In the genomic region with DNA sequence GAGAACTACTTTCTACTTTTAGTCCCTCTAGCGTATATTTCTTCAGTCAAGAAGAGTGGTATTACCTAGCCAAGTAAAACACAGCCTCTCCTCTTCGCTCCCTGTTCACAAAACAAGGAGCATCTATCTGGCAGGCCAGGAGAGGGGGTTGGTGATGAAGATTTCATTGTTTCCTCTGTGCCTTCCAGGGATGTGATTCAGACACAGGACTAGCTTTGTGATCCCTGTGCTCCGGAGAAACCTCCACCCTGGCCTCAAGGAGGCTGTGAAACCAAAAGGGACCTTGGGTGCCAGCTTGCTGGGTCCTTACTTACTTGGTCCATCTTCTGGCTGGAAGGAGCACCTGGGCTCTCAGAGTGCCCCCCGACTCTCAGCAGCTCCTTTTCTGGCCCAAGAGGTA, we compare ENCODE assay signal across 9 cellular contexts. TPM values are rescaled to one million over a fixed set of nuclear protein-coding genes. Genes with fewer than 3 reads are reported as not detected.
DNase-seq lines count a peak whose midpoint lies in the region; ATAC-seq and TF ChIP-seq lines count a peak whose summit lies in the region.
"Had no signal": no experiment of that assay in that cellular context is flagged by ENCODE, and none has a peak within 500 bp of the region (broad histone marks: within the 10 kb centered on the region; RNA-seq: fewer than 3 reads in every experiment).

No MANE protein-coding gene starts in this region.

- CTCF ChIA-PET in activated CD4-positive, alpha-beta memory T cell treated with anti-CD3 and anti-CD28 coated beads for 36 hours (lab: Charles Lee) = interaction anchor here (0.9 to 1.6 kb wide), 5 partner anchors 9 to 208 kb away, joined by 4 to 8 read pairs (median 5); partner anchors contain the start of gene HS1BP3
- CTCF ChIA-PET in activated CD4-positive, alpha-beta T cell treated with anti-CD3 and anti-CD28 coated beads for 36 hours (lab: Charles Lee) = interaction anchor here (0.6 to 2.2 kb wide), 2 partner anchors 105 to 198 kb away, joined by 3 to 5 read pairs; partner anchors contain the start of gene HS1BP3

- H3K4me3 ChIP-seq in gastroesophageal sphincter = no peak overlapping the region
- H3K4me3 ChIP-seq in prostate gland = no peak overlapping the region

- H3K9me3 ChIP-seq in gastroesophageal sphincter = no peaks in the 10 kb centered on the region
- no peaks in the 10 kb centered on the region for H3K9me3 ChIP-seq in prostate gland

- peaks cover 19% of the 10 kb centered on the region for H3K27me3 Mint-ChIP-seq in activated CD4-positive, alpha-beta memory T cell treated with anti-CD3 and anti-CD28 coated beads for 36 hours
- H3K27me3 Mint-ChIP-seq in activated CD4-positive, alpha-beta T cell treated with anti-CD3 and anti-CD28 coated beads for 36 hours = peaks cover 31% of the 10 kb centered on the region
- no peaks in the 10 kb centered on the region for H3K27me3 Mint-ChIP-seq in mesothelial cell of epicardium (ENCODE audit: low read depth)

- intact Hi-C loops in activated CD4-positive, alpha-beta memory T cell treated with anti-CD3 and anti-CD28 coated beads for 36 hours (cut with micrococcal nuclease) = no loop called here
- intact Hi-C loops in prostate gland (cut with DNase I) = no loop called here
- intact Hi-C loops in activated CD4-positive, alpha-beta T cell treated with anti-CD3 and anti-CD28 coated beads for 36 hours (cut with DNase I, micrococcal nuclease) = no loop called here

- POLR2A ChIA-PET in activated CD4-positive, alpha-beta memory T cell treated with anti-CD3 and anti-CD28 coated beads for 36 hours (lab: Charles Lee) = no interaction called here
- POLR2A ChIA-PET in activated CD4-positive, alpha-beta T cell treated with anti-CD3 and anti-CD28 coated beads for 36 hours (lab: Charles Lee) = no interaction called here

- peak overlapping the region; percentile 83 to 100 (median 99) for H3K27ac ChIP-seq in gastroesophageal sphincter
- H3K27ac ChIP-seq in prostate gland = peak overlapping the region; percentile 98 to 100

- H3K36me3 ChIP-seq in gastroesophageal sphincter = peaks cover 0 to 17% of the 10 kb centered on the region in 2 donors
- H3K36me3 ChIP-seq in prostate gland = no peaks in the 10 kb centered on the region

- H3K36me3 Mint-ChIP-seq in activated CD4-positive, alpha-beta memory T cell treated with anti-CD3 and anti-CD28 coated beads for 36 hours = peaks cover 2% of the 10 kb centered on the region
- no peaks in the 10 kb centered on the region for H3K36me3 Mint-ChIP-seq in activated CD4-positive, alpha-beta T cell treated with anti-CD3 and anti-CD28 coated beads for 36 hours (ENCODE audit: low read depth)
- H3K36me3 Mint-ChIP-seq in mesothelial cell of epicardium = no peaks in the 10 kb centered on the region

- no peaks in the 10 kb centered on the region for H3K9me3 Mint-ChIP-seq in activated CD4-positive, alpha-beta memory T cell treated with anti-CD3 and anti-CD28 coated beads for 36 hours
- no peaks in the 10 kb centered on the region for H3K9me3 Mint-ChIP-seq in activated CD4-positive, alpha-beta T cell treated with anti-CD3 and anti-CD28 coated beads for 36 hours (ENCODE audit: low read depth)
- no peaks in the 10 kb centered on the region for H3K9me3 Mint-ChIP-seq in mesothelial cell of epicardium

- H3K4me3 Mint-ChIP-seq in activated CD4-positive, alpha-beta memory T cell treated with anti-CD3 and anti-CD28 coated beads for 36 hours = no peak overlapping the region
- no peak overlapping the region for H3K4me3 Mint-ChIP-seq in activated CD4-positive, alpha-beta T cell treated with anti-CD3 and anti-CD28 coated beads for 36 hours
- no peak overlapping the region for H3K4me3 Mint-ChIP-seq in mesothelial cell of epicardium

- H3K27me3 ChIP-seq in gastroesophageal sphincter (no peaks in the 10 kb centered on the region), prostate gland (replicated peaks; ENCODE audit: insufficient read depth) (no peaks in the 10 kb centered on the region)

- ATAC-seq in gastroesophageal sphincter = peak; percentile 3
- ATAC-seq in activated CD4-positive, alpha-beta T cell treated with anti-CD3 and anti-CD28 coated beads for 36 hours = no peak

- H3K4me1 Mint-ChIP-seq in activated CD4-positive, alpha-beta memory T cell treated with anti-CD3 and anti-CD28 coated beads for 36 hours (ENCODE audit: low read depth) = peaks cover 17% of the 10 kb centered on the region
- peaks cover 9% of the 10 kb centered on the region for H3K4me1 Mint-ChIP-seq in activated CD4-positive, alpha-beta T cell treated with anti-CD3 and anti-CD28 coated beads for 36 hours
- peaks cover 32% of the 10 kb centered on the region for H3K4me1 Mint-ChIP-seq in mesothelial cell of epicardium

- no peak for TF ChIP-seq EP300 in gastroesophageal sphincter (IDR thresholded peaks at IDR 0.05)

- WGBS in gastroesophageal sphincter (ENCODE audit: low coverage in 1 of 2), 2 donors = 28 to 33% methylated on average over 1 to 2 of the region's 4 CpGs
- 33% methylated on average over 4 of the region's 4 CpGs for WGBS in prostate gland

- peaks cover 7 to 60% (median 24%) of the 10 kb centered on the region in 3 donors for H3K4me1 ChIP-seq in gastroesophageal sphincter
- H3K4me1 ChIP-seq in prostate gland (replicated peaks) = no peaks in the 10 kb centered on the region

- no peak overlapping the region for H3K27ac Mint-ChIP-seq in activated CD4-positive, alpha-beta memory T cell treated with anti-CD3 and anti-CD28 coated beads for 36 hours
- H3K27ac Mint-ChIP-seq in activated CD4-positive, alpha-beta T cell treated with anti-CD3 and anti-CD28 coated beads for 36 hours = no peak overlapping the region
- no peak overlapping the region for H3K27ac Mint-ChIP-seq in mesothelial cell of epicardium

- TF ChIP-seq POLR2A in gastroesophageal sphincter (IDR thresholded peaks at IDR 0.05) (peak in 1 of 2 donors; percentile 44), prostate gland (IDR thresholded peaks at IDR 0.05) (no peak)

- TF ChIP-seq CTCF in gastroesophageal sphincter (IDR thresholded peaks at IDR 0.05) (peak in 3 of 4 experiments; percentile 27 to 42 (median 33)), prostate gland (IDR thresholded peaks at IDR 0.05) (peak in 2 of 4 experiments; percentile 16 to 58), mesothelial cell of epicardium (IDR thresholded peaks at IDR 0.05; ENCODE audit: unreplicated experiment) (no peak)

- DNase-seq in Daoy (ENCODE audit: low read depth) (peak; percentile 32), prostate gland (ENCODE audit: low spot score) (no peak), mesothelial cell of epicardium (ENCODE audit: low spot score in 2 of 2, unreplicated experiment in 2 of 2) (no peak), NOMO-1 treated with dmso at 0.1 percent for 144 hours (lab: John Stamatoyannopoulos, UW; ENCODE audit: unreplicated experiment) (no peak)
- peak; percentile 7 for DNase-seq in activated CD4-positive, alpha-beta memory T cell treated with anti-CD3 and anti-CD28 coated beads for 36 hours
- no peak for DNase-seq in activated CD4-positive, alpha-beta T cell treated with anti-CD3 and anti-CD28 coated beads for 36 hours
- DNase-seq in activated CD8-positive, alpha-beta memory T cell treated with anti-CD3 and anti-CD28 coated beads for 24 hours = no peak
- DNase-seq: DND-41 had no signal

RNA-seq across cellular contexts. Expression of gene RHOB, which starts 5.7 kb away (rescaled TPM):
- 115 and 121 TPM in 2 replicates for total RNA-seq in Daoy (2014; rRNA removed; shearing (Covaris generic))
- total RNA-seq in activated CD4-positive, alpha-beta memory T cell treated with anti-CD3 and anti-CD28 coated beads for 36 hours = 10 to 100 TPM; 31.6 to 33.6 TPM
- total RNA-seq in gastroesophageal sphincter = 1,000 to 10,000 TPM; 1,174 to 1,482 (median 1,322) TPM
- 100 to 1,000 TPM; 391 to 554 TPM for total RNA-seq in prostate gland
- total RNA-seq in activated CD4-positive, alpha-beta T cell treated with anti-CD3 and anti-CD28 coated beads for 36 hours = 1 to 10 TPM; 7.5 TPM
- total RNA-seq in mesothelial cell of epicardium = 82.9 to 88.6 TPM (median 85.9 TPM) in 3 replicates

Comparison
In these comparisons a context has a peak if more than half of its experiments do, and no peak if none do; other contexts are left out.
1. DNase-seq: peak in Daoy (single experiment) and activated CD4-positive, alpha-beta memory T cell treated with anti-CD3 and anti-CD28 coated beads for 36 hours (single experiment); none in prostate gland (single experiment), activated CD4-positive, alpha-beta T cell treated with anti-CD3 and anti-CD28 coated beads for 36 hours (single experiment), mesothelial cell of epicardium (0 of 2), NOMO-1 treated with dmso at 0.1 percent for 144 hours (single experiment) and activated CD8-positive, alpha-beta memory T cell treated with anti-CD3 and anti-CD28 coated beads for 24 hours (single experiment).